1 cellular context compared by ENCODE assay signal in the genomic region with DNA sequence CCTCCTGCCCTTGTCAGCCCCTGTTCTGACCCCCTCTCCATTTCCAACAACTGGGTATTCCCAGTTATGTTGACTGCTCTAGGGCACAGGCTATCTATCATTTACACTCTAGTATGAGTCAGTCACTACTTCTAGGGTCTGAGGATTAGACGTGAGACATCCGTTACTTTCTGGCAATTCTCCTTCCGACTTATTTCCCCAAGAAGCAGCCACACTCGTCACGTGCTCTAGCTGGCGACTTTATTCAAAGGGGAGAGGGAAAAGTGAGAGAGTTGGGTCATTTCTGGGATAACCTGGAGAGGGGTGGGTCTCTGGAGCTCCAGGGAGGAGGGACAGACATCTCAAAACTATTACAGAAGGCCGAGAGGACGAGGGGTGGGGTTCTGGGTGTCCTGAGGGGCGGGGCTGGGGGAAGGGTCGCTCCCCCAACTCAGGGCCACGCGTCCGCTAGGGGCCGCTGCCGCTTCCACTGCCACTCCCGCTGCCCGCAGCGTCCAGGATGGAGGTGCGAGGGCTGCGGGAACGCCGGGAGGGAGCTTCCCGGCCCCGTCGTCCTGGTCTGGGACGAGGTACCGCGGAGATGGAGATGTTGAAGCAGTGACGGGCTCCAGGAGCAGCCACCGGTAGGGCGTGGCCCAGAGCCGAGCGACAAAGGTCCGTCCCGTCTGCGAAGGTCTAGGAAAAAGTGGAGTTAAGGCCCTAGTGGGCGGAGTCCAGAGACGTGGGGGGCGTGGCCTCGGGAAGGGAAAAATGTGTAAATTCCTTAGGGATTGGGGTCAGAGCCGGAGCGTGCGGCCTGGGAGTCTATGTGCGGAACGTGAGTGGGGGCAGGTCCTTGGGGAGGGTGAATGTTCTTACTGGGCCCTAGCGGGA.
TF ChIP-seq lines count a peak whose summit lies in the region.

No MANE protein-coding gene starts in this region.

TF ChIP-seq in GM12878, 131 proteins besides CTCF, POLR2A, EP300 and RAD21:
- TF ChIP-seq YY1 (IDR thresholded peaks at IDR 0.05; ENCODE audit: low read depth, low read length) = no peak
